ENCODE assay signal across 1 cellular context in the genomic region with DNA sequence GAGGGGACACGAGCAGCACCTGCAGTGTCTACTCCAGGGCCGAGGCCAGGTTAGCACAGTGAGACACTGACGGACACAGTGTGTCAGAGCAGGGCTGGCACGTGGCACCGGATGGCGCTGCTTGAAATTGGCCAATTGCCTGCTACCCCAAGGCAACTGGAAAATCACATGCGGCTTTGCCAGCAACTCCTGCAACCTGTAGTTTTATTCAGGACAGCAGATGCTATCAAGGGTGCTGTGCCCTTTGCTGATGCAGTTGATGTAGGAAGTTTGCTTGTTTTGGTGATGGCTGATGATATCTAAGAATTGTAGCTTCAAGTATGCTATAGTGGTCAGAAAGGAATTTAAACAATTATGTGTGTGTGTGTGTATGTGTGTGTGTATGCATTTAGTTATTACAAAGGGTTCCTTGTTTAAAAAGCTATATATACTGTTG.
A peak's percentile ranks its signal among the peaks of the same experiment; 100 is the strongest.
TF ChIP-seq lines count a peak whose summit lies in the region.

No MANE protein-coding gene starts in this region.

TF ChIP-seq in SK-N-SH, 30 proteins besides CTCF, POLR2A, EP300 and RAD21 (continued from another document):
- TF ChIP-seq REST (IDR thresholded peaks at IDR 0.05; ENCODE audit: low read depth, low read length) (no peak), RCOR1 (IDR thresholded peaks at IDR 0.05; ENCODE audit: low read length) (0 out of 2 replicates have a peak, but pooled peaks have one; percentile 42), JUND (IDR thresholded peaks at IDR 0.05) (0 out of 2 replicates have a peak, but pooled peaks have one; percentile 14), TCF12 (IDR thresholded peaks at IDR 0.05) (peak; percentile 74; the same call in 1 of the 2 replicates), GATA2 (CRISPR knock-in tag; IDR thresholded peaks at IDR 0.05) (peak; percentile 74), FOXM1 (IDR thresholded peaks at IDR 0.05; ENCODE audit: low read depth) (no peak), RFX5 (IDR thresholded peaks at IDR 0.05; ENCODE audit: low read length) (no peak), RXRA (IDR thresholded peaks at IDR 0.05; ENCODE audit: borderline replicate concordance, low read depth) (no peak), MXI1 (IDR thresholded peaks at IDR 0.05; ENCODE audit: low read depth, low read length) (peak; percentile 79), USF1 (IDR thresholded peaks at IDR 0.05; ENCODE audit: borderline replicate concordance, low read depth) (peak; percentile 11; the same call in 1 of the 2 replicates), FOXJ3 (CRISPR knock-in tag; IDR thresholded peaks at IDR 0.05) (no peak), MAX (IDR thresholded peaks at IDR 0.05; ENCODE audit: low read depth) (peak; percentile 88), SMC3 (IDR thresholded peaks at IDR 0.05; ENCODE audit: low read depth, low read length) (no peak), TAF1 (IDR thresholded peaks at IDR 0.05; ENCODE audit: borderline replicate concordance, low read depth, low read length) (no peak), GABPA (IDR thresholded peaks at IDR 0.05; ENCODE audit: low read depth) (no peak), ZBTB33 (IDR thresholded peaks at IDR 0.05; ENCODE audit: borderline replicate concordance, low read depth) (no peak), TEAD4 (IDR thresholded peaks at IDR 0.05; ENCODE audit: borderline replicate concordance, insufficient read depth) (peak; percentile 66), POLR2AphosphoS5 (IDR thresholded peaks at IDR 0.05; ENCODE audit: low read depth, low read length) (no peak)
- TF ChIP-seq, protein P1, sequence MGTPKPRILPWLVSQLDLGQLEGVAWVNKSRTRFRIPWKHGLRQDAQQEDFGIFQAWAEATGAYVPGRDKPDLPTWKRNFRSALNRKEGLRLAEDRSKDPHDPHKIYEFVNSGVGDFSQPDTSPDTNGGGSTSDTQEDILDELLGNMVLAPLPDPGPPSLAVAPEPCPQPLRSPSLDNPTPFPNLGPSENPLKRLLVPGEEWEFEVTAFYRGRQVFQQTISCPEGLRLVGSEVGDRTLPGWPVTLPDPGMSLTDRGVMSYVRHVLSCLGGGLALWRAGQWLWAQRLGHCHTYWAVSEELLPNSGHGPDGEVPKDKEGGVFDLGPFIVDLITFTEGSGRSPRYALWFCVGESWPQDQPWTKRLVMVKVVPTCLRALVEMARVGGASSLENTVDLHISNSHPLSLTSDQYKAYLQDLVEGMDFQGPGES (IDR thresholded peaks at IDR 0.05; ENCODE audit: low read depth, low read length) = no peak
- TF ChIP-seq, protein P2, sequence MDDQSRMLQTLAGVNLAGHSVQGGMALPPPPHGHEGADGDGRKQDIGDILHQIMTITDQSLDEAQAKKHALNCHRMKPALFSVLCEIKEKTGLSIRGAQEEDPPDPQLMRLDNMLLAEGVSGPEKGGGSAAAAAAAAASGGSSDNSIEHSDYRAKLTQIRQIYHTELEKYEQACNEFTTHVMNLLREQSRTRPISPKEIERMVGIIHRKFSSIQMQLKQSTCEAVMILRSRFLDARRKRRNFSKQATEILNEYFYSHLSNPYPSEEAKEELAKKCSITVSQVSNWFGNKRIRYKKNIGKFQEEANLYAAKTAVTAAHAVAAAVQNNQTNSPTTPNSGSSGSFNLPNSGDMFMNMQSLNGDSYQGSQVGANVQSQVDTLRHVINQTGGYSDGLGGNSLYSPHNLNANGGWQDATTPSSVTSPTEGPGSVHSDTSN (IDR thresholded peaks at IDR 0.05) = peak; percentile 49; the same call in 1 of the 2 replicates
TF ChIP-seq in SK-N-SH: peak in this region for 11.
